Comparison of ENCODE assay signal across 28 cellular contexts in the genomic region with DNA sequence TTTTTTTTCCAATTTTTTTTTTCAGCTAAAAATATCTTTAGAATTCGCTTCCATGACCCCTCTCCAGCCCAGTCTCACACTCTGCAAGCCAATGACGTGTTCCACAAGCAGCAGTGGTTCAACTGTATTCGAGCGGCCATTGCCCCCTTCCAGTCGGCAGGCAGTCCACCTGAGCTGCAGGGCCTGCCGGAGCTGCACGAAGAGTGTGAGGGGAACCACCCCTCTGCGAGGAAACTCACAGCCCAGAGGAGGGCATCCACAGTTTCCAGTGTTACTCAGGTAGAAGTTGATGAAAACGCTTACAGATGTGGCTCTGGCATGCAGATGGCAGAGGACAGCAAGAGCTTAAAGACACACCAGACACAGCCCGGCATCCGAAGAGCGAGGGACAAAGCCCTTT. TPM values are rescaled to one million over a fixed set of nuclear protein-coding genes. Genes with fewer than 3 reads are reported as not detected.
"Had no signal": no experiment of that assay in that cellular context is flagged by ENCODE, and none has a peak within 500 bp of the region (broad histone marks: within the 10 kb centered on the region; RNA-seq: fewer than 3 reads in every experiment).

No MANE protein-coding gene starts in this region.

- ATAC-seq: activated naive CD4-positive, alpha-beta T cell treated with anti-CD3 and anti-CD28 coated beads, Interleukin-2, amount 50 U/mL, for 72 hours; activated naive CD8-positive, alpha-beta T cell treated with anti-CD3 and anti-CD28 coated beads, Interleukin-2, amount 50 U/mL, for 24 hours; body of pancreas had no signal

- H3K4me1 ChIP-seq: Peyer's patch had no signal

- H3K27me3 ChIP-seq: ascending aorta, body of pancreas, Peyer's patch had no signal

- H3K27ac ChIP-seq: body of pancreas, Peyer's patch had no signal

- H3K27me3 Mint-ChIP-seq: activated CD4-positive, alpha-beta memory T cell treated with anti-CD3 and anti-CD28 coated beads for 36 hours; activated naive CD8-positive, alpha-beta T cell treated with anti-CD3 and anti-CD28 coated beads, Interleukin-2, amount 50 U/mL, for 24 hours had no signal

- H3K4me3 Mint-ChIP-seq: activated CD4-positive, alpha-beta memory T cell treated with anti-CD3 and anti-CD28 coated beads for 36 hours; activated naive CD8-positive, alpha-beta T cell treated with anti-CD3 and anti-CD28 coated beads, Interleukin-2, amount 50 U/mL, for 24 hours; T-helper 1 cell treated with Interleukin-12 subunit alpha and Interleukin-12 subunit beta and Interleukin-4 antibody, amounts not matched to agents 30 μg/mL and 1 μg/mL, for 36 hours had no signal

- FAIRE-seq: bronchial epithelial cell had no signal

- H3K9me3 Mint-ChIP-seq: activated CD4-positive, alpha-beta memory T cell treated with anti-CD3 and anti-CD28 coated beads for 36 hours; activated naive CD4-positive, alpha-beta T cell treated with anti-CD3 and anti-CD28 coated beads, Interleukin-2, amount 50 U/mL, for 72 hours; activated naive CD8-positive, alpha-beta T cell treated with anti-CD3 and anti-CD28 coated beads, Interleukin-2, amount 50 U/mL, for 24 hours; T-helper 1 cell treated with Interleukin-12 subunit alpha and Interleukin-12 subunit beta and Interleukin-4 antibody, amounts not matched to agents 30 μg/mL and 1 μg/mL, for 36 hours had no signal

- H3K27ac Mint-ChIP-seq: activated CD4-positive, alpha-beta memory T cell treated with anti-CD3 and anti-CD28 coated beads for 36 hours; activated naive CD4-positive, alpha-beta T cell treated with anti-CD3 and anti-CD28 coated beads, Interleukin-2, amount 50 U/mL, for 72 hours; activated naive CD8-positive, alpha-beta T cell treated with anti-CD3 and anti-CD28 coated beads, Interleukin-2, amount 50 U/mL, for 24 hours; T-helper 1 cell treated with Interleukin-12 subunit alpha and Interleukin-12 subunit beta and Interleukin-4 antibody, amounts not matched to agents 30 μg/mL and 1 μg/mL, for 36 hours had no signal

- H3K9me3 ChIP-seq: ascending aorta, body of pancreas, Peyer's patch had no signal

- DNase-seq: activated CD4-positive, alpha-beta memory T cell treated with anti-CD3 and anti-CD28 coated beads for 36 hours; activated CD4-positive, alpha-beta T cell treated with anti-CD3 and anti-CD28 coated beads for 48 hours; activated CD4-positive, CD25-positive, alpha-beta regulatory T cell treated with anti-CD3 and anti-CD28 coated beads, Interleukin-2, amount 50 U/mL, for 72 hours; activated naive CD4-positive, alpha-beta T cell treated with Interleukin-2 at 50 U/mL for 16 hours; activated naive CD8-positive, alpha-beta T cell treated with anti-CD3 and anti-CD28 coated beads, Interleukin-2, amount 50 U/mL, for 24 hours; activated T-cell treated with anti-CD3 and anti-CD28 coated beads for 4 hours; amniotic stem cell; body of pancreas; central memory CD4-positive, alpha-beta T cell; Karpas-422; MM.1S; NCI-H1105; NCI-H1436; NCI-H1694 treated with DMSO at 0.1 percent for 48 hours; NCI-H2029 treated with DMSO at 0.1 percent for 48 hours; NCI-H510A treated with DMSO at 0.1 percent for 48 hours; NCI-H69; NK-92 treated with Interleukin-12 subunit alpha and Interleukin-12 subunit beta, amount 100 ng/mL, for 24 hours; OCI-M1; Peyer's patch; SHP77 had no signal

- H3K4me3 ChIP-seq: ascending aorta, body of pancreas, Peyer's patch had no signal

RNA-seq across cellular contexts. Expression of a gene that starts 42.8 kb away (rescaled TPM):
- total RNA-seq: activated CD4-positive, alpha-beta memory T cell treated with anti-CD3 and anti-CD28 coated beads for 36 hours; activated CD8-positive, alpha-beta memory T cell treated with anti-CD3 and anti-CD28 coated beads for 36 hours; activated naive CD4-positive, alpha-beta T cell treated with anti-CD3 and anti-CD28 coated beads, Interleukin-2, amount 50 U/mL, for 72 hours; ascending aorta; body of pancreas; chondrocyte; Peyer's patch; SK-MEL-5 had no signal

RNA-seq across cellular contexts. Expression of a gene that starts 51.9 kb away (rescaled TPM):
- total RNA-seq: activated CD4-positive, alpha-beta memory T cell treated with anti-CD3 and anti-CD28 coated beads for 36 hours; activated CD8-positive, alpha-beta memory T cell treated with anti-CD3 and anti-CD28 coated beads for 36 hours; activated naive CD4-positive, alpha-beta T cell treated with anti-CD3 and anti-CD28 coated beads, Interleukin-2, amount 50 U/mL, for 72 hours; ascending aorta; body of pancreas; chondrocyte had no signal
